Comparison of ENCODE assay signal across 19 cellular contexts in the genomic region with DNA sequence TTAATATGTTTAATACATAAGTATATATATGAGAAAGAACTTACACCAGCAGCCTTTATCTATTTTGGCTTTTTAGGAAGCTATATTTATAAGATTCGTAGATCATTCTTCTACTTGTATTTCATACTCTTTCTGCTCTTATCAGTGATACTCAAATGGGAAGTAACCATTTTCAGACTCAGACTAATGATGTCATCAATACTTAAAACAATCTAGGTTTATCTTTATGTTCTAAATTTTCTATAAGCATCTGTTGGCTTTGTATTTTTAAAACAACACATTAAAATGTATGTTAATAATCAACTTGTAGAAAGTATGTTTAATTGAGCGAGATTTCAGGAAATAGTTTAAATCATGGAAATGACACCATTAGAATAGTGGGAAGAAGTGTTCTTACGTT. TPM values are rescaled to one million over a fixed set of nuclear protein-coding genes. Genes with fewer than 3 reads are reported as not detected.
DNase-seq lines count a peak whose midpoint lies in the region; ATAC-seq, FAIRE-seq and TF ChIP-seq lines count a peak whose summit lies in the region.
"Had no signal": no experiment of that assay in that cellular context is flagged by ENCODE, and none has a peak within 500 bp of the region (broad histone marks: within the 10 kb centered on the region; RNA-seq: fewer than 3 reads in every experiment).

No MANE protein-coding gene starts in this region.

- in situ Hi-C loops in GM12878 (cut with MboI), result no loop called here

- peak overlapping the region; percentile 32 for H3K27ac Mint-ChIP-seq in activated naive CD4-positive, alpha-beta T cell treated with anti-CD3 and anti-CD28 coated beads, Interleukin-2, amount 50 U/mL, for 24 hours
- peak overlapping the region; percentile 1 for H3K27ac Mint-ChIP-seq in glutamatergic neuron (ENCODE audit: unreplicated experiment)
- H3K27ac Mint-ChIP-seq in activated T-helper 1 cell treated with anti-CD3 and anti-CD28 coated beads, Interleukin-12 subunit alpha, Interleukin-12 subunit beta, Interleukin-2, Interleukin-4 antibody, amounts not matched to agents 30 ng/mL and 10 ng/mL and 1 ng/mL, durations not matched to agents 14 hours and 24 hours and 36 hours, result no peak overlapping the region
- H3K27ac Mint-ChIP-seq: CD14-positive monocyte had no signal

- no peak for DNase-seq in activated naive CD4-positive, alpha-beta T cell treated with anti-CD3 and anti-CD28 coated beads, Interleukin-2, amount 50 U/mL, for 16 hours
- DNase-seq in GM12878 (ENCODE audit: low read depth, low spot score) (no peak), glutamatergic neuron (no peak), pancreas (no peak), islet precursor cell (no peak)
- no peak for DNase-seq in activated T-helper 1 cell treated with anti-CD3 and anti-CD28 coated beads, Interleukin-12 subunit alpha, Interleukin-12 subunit beta, Interleukin-2, Interleukin-4 antibody, amounts not matched to agents 30 ng/mL and 10 ng/mL and 1 ng/mL, durations not matched to agents 14 hours and 24 hours and 36 hours (ENCODE audit: low spot score)
- DNase-seq: AML-193, DMS153, DMS79, GDM1, GOT3, H7 had no signal

- no peaks in the 10 kb centered on the region for H4K20me1 ChIP-seq in GM12878 (ENCODE audit: control insufficient read depth, insufficient read depth)

- no peak for TF ChIP-seq POLR2A in GM12878 (IDR thresholded peaks at IDR 0.05; ENCODE audit: low read depth, low read length)

- TF ChIP-seq RAD21 in GM12878 (IDR thresholded peaks at IDR 0.05; ENCODE audit: insufficient read depth, low read depth, low read length), result no peak

- no peaks in the 10 kb centered on the region for H3K9me3 Mint-ChIP-seq in activated naive CD4-positive, alpha-beta T cell treated with anti-CD3 and anti-CD28 coated beads, Interleukin-2, amount 50 U/mL, for 24 hours
- no peaks in the 10 kb centered on the region for H3K9me3 Mint-ChIP-seq in glutamatergic neuron (ENCODE audit: unreplicated experiment)
- no peaks in the 10 kb centered on the region for H3K9me3 Mint-ChIP-seq in activated T-helper 1 cell treated with anti-CD3 and anti-CD28 coated beads, Interleukin-12 subunit alpha, Interleukin-12 subunit beta, Interleukin-2, Interleukin-4 antibody, amounts not matched to agents 30 ng/mL and 10 ng/mL and 1 ng/mL, durations not matched to agents 14 hours and 24 hours and 36 hours
- H3K9me3 Mint-ChIP-seq: CD14-positive monocyte had no signal

- FAIRE-seq in GM12878 (lab: Jason Lieb, UNC), result no peak
- peak; percentile 39 for FAIRE-seq in pancreas (lab: Jason Lieb, UNC)
- FAIRE-seq: HTR-8/SVneo had no signal

- H3K4me3 Mint-ChIP-seq in activated naive CD4-positive, alpha-beta T cell treated with anti-CD3 and anti-CD28 coated beads, Interleukin-2, amount 50 U/mL, for 24 hours, result no peak overlapping the region
- H3K4me3 Mint-ChIP-seq in glutamatergic neuron (ENCODE audit: unreplicated experiment), result no peak overlapping the region
- H3K4me3 Mint-ChIP-seq in activated T-helper 1 cell treated with anti-CD3 and anti-CD28 coated beads, Interleukin-12 subunit alpha, Interleukin-12 subunit beta, Interleukin-2, Interleukin-4 antibody, amounts not matched to agents 30 ng/mL and 10 ng/mL and 1 ng/mL, durations not matched to agents 14 hours and 24 hours and 36 hours, result no peak overlapping the region
- H3K4me3 Mint-ChIP-seq: CD14-positive monocyte had no signal

- CTCF ChIA-PET in GM12878 (lab: Yijun Ruan, JAX), result interaction anchor here (1.2 kb wide), 1 partner anchor 20 kb away, joined by 3 read pairs; no protein-coding TSS in a partner anchor

- TF ChIP-seq CTCF in GM12878 (IDR thresholded peaks at IDR 0.05 in 2 of 3, conservative IDR thresholded peaks at IDR 0.05 in 1 of 3; ENCODE audit: control insufficient read depth in 2 of 3, extremely low read depth in 1 of 3, insufficient read depth in 1 of 3, low read depth in 3 of 3, low read length in 3 of 3) (no peak), glutamatergic neuron (IDR thresholded peaks at IDR 0.05; ENCODE audit: partially characterized antibody, unreplicated experiment) (no peak), pancreas (IDR thresholded peaks at IDR 0.05) (no peak)

- RAD21 ChIA-PET in GM12878 (lab: Charles Lee; ENCODE audit: unreplicated experiment), result no interaction called here

- H3K27ac ChIP-seq in GM12878 (ENCODE audit: control insufficient read depth, insufficient read depth) (no peak overlapping the region), pancreas (no peak overlapping the region)
- H3K27ac ChIP-seq: 22Rv1, A549 had no signal

- H2AFZ ChIP-seq in GM12878 (ENCODE audit: control insufficient read depth, low read depth, low read length), result no peak overlapping the region

- BruUV-seq in GM12878 (replicated peaks; lab: Mats Ljungman, UMichigan), result no TSS peak

- TF ChIP-seq EP300 in GM12878 (IDR thresholded peaks at IDR 0.05; ENCODE audit: borderline replicate concordance in 1 of 2, control insufficient read depth in 1 of 2, low read depth in 2 of 2, low read length in 2 of 2), result no peak

- peaks cover 23% of the 10 kb centered on the region for H3K36me3 Mint-ChIP-seq in activated naive CD4-positive, alpha-beta T cell treated with anti-CD3 and anti-CD28 coated beads, Interleukin-2, amount 50 U/mL, for 24 hours
- H3K36me3 Mint-ChIP-seq in glutamatergic neuron (ENCODE audit: unreplicated experiment), result no peaks in the 10 kb centered on the region
- peaks cover 41% of the 10 kb centered on the region for H3K36me3 Mint-ChIP-seq in activated T-helper 1 cell treated with anti-CD3 and anti-CD28 coated beads, Interleukin-12 subunit alpha, Interleukin-12 subunit beta, Interleukin-2, Interleukin-4 antibody, amounts not matched to agents 30 ng/mL and 10 ng/mL and 1 ng/mL, durations not matched to agents 14 hours and 24 hours and 36 hours (ENCODE audit: low read depth)

- peaks cover 16% of the 10 kb centered on the region for H3K4me1 Mint-ChIP-seq in activated naive CD4-positive, alpha-beta T cell treated with anti-CD3 and anti-CD28 coated beads, Interleukin-2, amount 50 U/mL, for 24 hours
- peaks cover 15% of the 10 kb centered on the region for H3K4me1 Mint-ChIP-seq in glutamatergic neuron (ENCODE audit: low read depth, unreplicated experiment)
- H3K4me1 Mint-ChIP-seq in activated T-helper 1 cell treated with anti-CD3 and anti-CD28 coated beads, Interleukin-12 subunit alpha, Interleukin-12 subunit beta, Interleukin-2, Interleukin-4 antibody, amounts not matched to agents 30 ng/mL and 10 ng/mL and 1 ng/mL, durations not matched to agents 14 hours and 24 hours and 36 hours (ENCODE audit: low read depth), result no peaks in the 10 kb centered on the region
- H3K4me1 Mint-ChIP-seq: CD14-positive monocyte had no signal

- H3K9ac ChIP-seq in GM12878 (ENCODE audit: control insufficient read depth, insufficient read depth, low read length), result no peak overlapping the region

- H3K36me3 ChIP-seq in GM12878 (ENCODE audit: control insufficient read depth in 2 of 2, insufficient read depth in 2 of 2, low read length in 1 of 2), result peaks cover 2 to 13% of the 10 kb centered on the region in 2 experiments
- H3K36me3 ChIP-seq in pancreas, result peaks cover 0 to 57% (median 10%) of the 10 kb centered on the region in 3 donors

- no peak for ATAC-seq in GM12878
- no peak for ATAC-seq in pancreas
- no peak for ATAC-seq in GM19467 (IDR thresholded peaks at IDR 0.05; ENCODE audit: unreplicated experiment)
- ATAC-seq: A549, HCT116 had no signal

- H3K27me3 Mint-ChIP-seq in activated naive CD4-positive, alpha-beta T cell treated with anti-CD3 and anti-CD28 coated beads, Interleukin-2, amount 50 U/mL, for 24 hours, result no peaks in the 10 kb centered on the region
- no peaks in the 10 kb centered on the region for H3K27me3 Mint-ChIP-seq in glutamatergic neuron (ENCODE audit: unreplicated experiment)
- H3K27me3 Mint-ChIP-seq in activated T-helper 1 cell treated with anti-CD3 and anti-CD28 coated beads, Interleukin-12 subunit alpha, Interleukin-12 subunit beta, Interleukin-2, Interleukin-4 antibody, amounts not matched to agents 30 ng/mL and 10 ng/mL and 1 ng/mL, durations not matched to agents 14 hours and 24 hours and 36 hours (ENCODE audit: insufficient read depth), result no peaks in the 10 kb centered on the region

- no peaks in the 10 kb centered on the region for H3K4me1 ChIP-seq in GM12878 (ENCODE audit: control insufficient read depth, insufficient read depth, low read length)
- no peaks in the 10 kb centered on the region for H3K4me1 ChIP-seq in pancreas
- H3K4me1 ChIP-seq: A549 had no signal

- H3K4me2 ChIP-seq in GM12878 (ENCODE audit: control insufficient read depth, insufficient read depth), result no peak overlapping the region
- H3K4me2 ChIP-seq: A549 had no signal

- no peaks in the 10 kb centered on the region for H3K79me2 ChIP-seq in GM12878 (ENCODE audit: control insufficient read depth, insufficient read depth, low read length)

- WGBS in GM12878 (ENCODE audit: insufficient coverage, insufficient replicate concordance, low lambda C conversion rate, missing lambda C conversion rate), result 100% methylated on average over 3 of the region's 3 CpGs
- 93 to 97% methylated on average over 3 of the region's 3 CpGs for WGBS in pancreas, 2 donors

- intact Hi-C loops in GM12878 (cut with micrococcal nuclease; ENCODE audit: unreplicated experiment) (no loop called here), pancreas (cut with DNase I) (no loop called here)
- intact Hi-C loops in activated T-helper 1 cell treated with anti-CD3 and anti-CD28 coated beads, Interleukin-12 subunit alpha, Interleukin-12 subunit beta, Interleukin-2, Interleukin-4 antibody, amounts not matched to agents 30 ng/mL and 10 ng/mL and 1 ng/mL, durations not matched to agents 14 hours and 24 hours and 36 hours (cut with micrococcal nuclease), result no loop called here

- H3K27me3 ChIP-seq in GM12878 (replicated peaks in 1 of 2; ENCODE audit: control insufficient read depth in 2 of 2, insufficient read depth in 2 of 2, low read length in 1 of 2) (no peaks in the 10 kb centered on the region), pancreas (no peaks in the 10 kb centered on the region)

- POLR2A ChIA-PET in GM12878 (lab: Charles Lee), result no interaction called here

- no peaks in the 10 kb centered on the region for H3K9me3 ChIP-seq in GM12878 (replicated peaks; ENCODE audit: control insufficient read depth, insufficient read depth, low read length)
- H3K9me3 ChIP-seq in pancreas, result no peaks in the 10 kb centered on the region
- H3K9me3 ChIP-seq: A549 had no signal

- H3K4me3 ChIP-seq in GM12878 (no peak overlapping the region), pancreas (no peak overlapping the region)
- H3K4me3 ChIP-seq: A549 had no signal

- SMC1A ChIA-PET in GM12878 (lab: Charles Lee; ENCODE audit: uncharacterized antibody, unreplicated experiment), result interaction anchor here (1.0 to 1.3 kb wide), 3 partner anchors 10 to 27 kb away, joined by 3 read pairs; no protein-coding TSS in a partner anchor

RNA-seq across cellular contexts. Expression of a gene that starts 50.9 kb away (rescaled TPM):
- total RNA-seq in GM12878 (2013; cell fraction: nucleolus; rRNA removed), result 0.04 TPM in 1 of 2 replicates, not detected in the other
- total RNA-seq in GM12878 (2014; rRNA removed) (under 0.01 TPM in 1 of 2 replicates, not detected in the other), GM12878 (2014; rRNA removed; fragmentation: Illumina TruSeq; extraction: Trizol) (not detected in 2 replicates), GM12878 (2021) (0.03 and 0.05 TPM in 2 replicates), glutamatergic neuron (ENCODE audit: unreplicated experiment) (11.1 TPM), pancreas (1 to 10 TPM; 1.1 to 5.5 (median 1.9) TPM)
- not detected for polyA plus RNA-seq in GM12878 (2011; ENCODE audit: low read depth)
- polyA plus RNA-seq in GM12878 (2011; rRNA removed) (0.13 and 0.15 TPM in 2 replicates), GM12878 (2014; fragmentation: Illumina TruSeq; extraction: Trizol) (not detected in 2 replicates), GM12878 (2014; fragmentation: Nextera tagmentation; extraction: Ambion mirVana) (not detected), GM12878 (2014; rRNA removed) (not detected in 2 replicates), GM12878 (2016; fragmentation: Nextera tagmentation; extraction: Ambion mirVana) (not detected), pancreas (1 to 10 TPM; 2.2 to 3.5 TPM)
- polyA plus RNA-seq in GM12878 (2011; cell fraction: cytosol; rRNA removed), result 0.12 and 0.15 TPM in 2 replicates
- polyA plus RNA-seq in GM12878 (2011; cell fraction: nucleus; rRNA removed), result 0.09 and 0.36 TPM in 2 replicates
- not detected in 2 replicates for polyA plus RNA-seq in GM12878 (2012)
- polyA minus RNA-seq in GM12878 (2011; rRNA and poly(A)+ RNA removed), result 0.15 and 1.3 TPM in 2 replicates
- not detected in 2 replicates for polyA minus RNA-seq in GM12878 (2011; cell fraction: cytosol; rRNA and poly(A)+ RNA removed)
- not detected in 2 replicates for polyA minus RNA-seq in GM12878 (2011; cell fraction: nucleus; rRNA and poly(A)+ RNA removed)
- not detected in 2 replicates for total RNA-seq in activated T-helper 1 cell treated with anti-CD3 and anti-CD28 coated beads, Interleukin-12 subunit alpha, Interleukin-12 subunit beta, Interleukin-2, Interleukin-4 antibody, amounts not matched to agents 30 ng/mL and 10 ng/mL and 1 ng/mL, durations not matched to agents 14 hours and 24 hours and 36 hours
